In genomic region chr17:42322382-42323267, GRCh38 we compare ENCODE assay signal across 1 cellular context.
TF ChIP-seq lines count a peak whose summit lies in the region.

No MANE protein-coding gene starts in this region.

TF ChIP-seq in HepG2, 621 proteins besides CTCF, POLR2A, EP300 and RAD21 (continued from another document and continues in another):
- TF ChIP-seq, protein P1, sequence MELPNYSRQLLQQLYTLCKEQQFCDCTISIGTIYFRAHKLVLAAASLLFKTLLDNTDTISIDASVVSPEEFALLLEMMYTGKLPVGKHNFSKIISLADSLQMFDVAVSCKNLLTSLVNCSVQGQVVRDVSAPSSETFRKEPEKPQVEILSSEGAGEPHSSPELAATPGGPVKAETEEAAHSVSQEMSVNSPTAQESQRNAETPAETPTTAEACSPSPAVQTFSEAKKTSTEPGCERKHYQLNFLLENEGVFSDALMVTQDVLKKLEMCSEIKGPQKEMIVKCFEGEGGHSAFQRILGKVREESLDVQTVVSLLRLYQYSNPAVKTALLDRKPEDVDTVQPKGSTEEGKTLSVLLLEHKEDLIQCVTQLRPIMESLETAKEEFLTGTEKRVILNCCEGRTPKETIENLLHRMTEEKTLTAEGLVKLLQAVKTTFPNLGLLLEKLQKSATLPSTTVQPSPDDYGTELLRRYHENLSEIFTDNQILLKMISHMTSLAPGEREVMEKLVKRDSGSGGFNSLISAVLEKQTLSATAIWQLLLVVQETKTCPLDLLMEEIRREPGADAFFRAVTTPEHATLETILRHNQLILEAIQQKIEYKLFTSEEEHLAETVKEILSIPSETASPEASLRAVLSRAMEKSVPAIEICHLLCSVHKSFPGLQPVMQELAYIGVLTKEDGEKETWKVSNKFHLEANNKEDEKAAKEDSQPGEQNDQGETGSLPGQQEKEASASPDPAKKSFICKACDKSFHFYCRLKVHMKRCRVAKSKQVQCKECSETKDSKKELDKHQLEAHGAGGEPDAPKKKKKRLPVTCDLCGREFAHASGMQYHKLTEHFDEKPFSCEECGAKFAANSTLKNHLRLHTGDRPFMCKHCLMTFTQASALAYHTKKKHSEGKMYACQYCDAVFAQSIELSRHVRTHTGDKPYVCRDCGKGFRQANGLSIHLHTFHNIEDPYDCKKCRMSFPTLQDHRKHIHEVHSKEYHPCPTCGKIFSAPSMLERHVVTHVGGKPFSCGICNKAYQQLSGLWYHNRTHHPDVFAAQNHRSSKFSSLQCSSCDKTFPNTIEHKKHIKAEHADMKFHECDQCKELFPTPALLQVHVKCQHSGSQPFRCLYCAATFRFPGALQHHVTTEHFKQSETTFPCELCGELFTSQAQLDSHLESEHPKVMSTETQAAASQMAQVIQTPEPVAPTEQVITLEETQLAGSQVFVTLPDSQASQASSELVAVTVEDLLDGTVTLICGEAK (IDR thresholded peaks at IDR 0.05) = no peak
- TF ChIP-seq, protein P1 (CRISPR knock-in tag; IDR thresholded peaks at IDR 0.05) = no peak
- TF ChIP-seq ZMAT3 (CRISPR knock-in tag; conservative IDR thresholded peaks at IDR 0.05) = no peak
- no peak for TF ChIP-seq ZNF431 (CRISPR knock-in tag; IDR thresholded peaks at IDR 0.05; ENCODE audit: borderline replicate concordance, low read depth)
- TF ChIP-seq RFXANK (CRISPR knock-in tag; IDR thresholded peaks at IDR 0.05) = peak; percentile 84; the same call in 1 of the 2 replicates
- TF ChIP-seq, protein P2, sequence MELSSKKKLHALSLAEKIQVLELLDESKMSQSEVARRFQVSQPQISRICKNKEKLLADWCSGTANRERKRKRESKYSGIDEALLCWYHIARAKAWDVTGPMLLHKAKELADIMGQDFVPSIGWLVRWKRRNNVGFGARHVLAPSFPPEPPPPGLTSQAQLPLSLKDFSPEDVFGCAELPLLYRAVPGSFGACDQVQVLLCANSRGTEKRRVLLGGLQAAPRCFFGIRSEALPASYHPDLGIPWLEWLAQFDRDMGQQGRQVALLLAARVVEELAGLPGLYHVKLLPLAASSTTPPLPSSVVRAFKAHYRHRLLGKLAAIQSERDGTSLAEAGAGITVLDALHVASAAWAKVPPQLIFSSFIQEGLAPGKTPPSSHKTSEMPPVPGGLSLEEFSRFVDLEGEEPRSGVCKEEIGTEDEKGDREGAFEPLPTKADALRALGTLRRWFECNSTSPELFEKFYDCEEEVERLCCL (CRISPR knock-in tag; IDR thresholded peaks at IDR 0.05; ENCODE audit: borderline replicate concordance) = no peak
- TF ChIP-seq ZNF615 (CRISPR knock-in tag; IDR thresholded peaks at IDR 0.05; ENCODE audit: borderline replicate concordance) = no peak
- TF ChIP-seq, protein P3, sequence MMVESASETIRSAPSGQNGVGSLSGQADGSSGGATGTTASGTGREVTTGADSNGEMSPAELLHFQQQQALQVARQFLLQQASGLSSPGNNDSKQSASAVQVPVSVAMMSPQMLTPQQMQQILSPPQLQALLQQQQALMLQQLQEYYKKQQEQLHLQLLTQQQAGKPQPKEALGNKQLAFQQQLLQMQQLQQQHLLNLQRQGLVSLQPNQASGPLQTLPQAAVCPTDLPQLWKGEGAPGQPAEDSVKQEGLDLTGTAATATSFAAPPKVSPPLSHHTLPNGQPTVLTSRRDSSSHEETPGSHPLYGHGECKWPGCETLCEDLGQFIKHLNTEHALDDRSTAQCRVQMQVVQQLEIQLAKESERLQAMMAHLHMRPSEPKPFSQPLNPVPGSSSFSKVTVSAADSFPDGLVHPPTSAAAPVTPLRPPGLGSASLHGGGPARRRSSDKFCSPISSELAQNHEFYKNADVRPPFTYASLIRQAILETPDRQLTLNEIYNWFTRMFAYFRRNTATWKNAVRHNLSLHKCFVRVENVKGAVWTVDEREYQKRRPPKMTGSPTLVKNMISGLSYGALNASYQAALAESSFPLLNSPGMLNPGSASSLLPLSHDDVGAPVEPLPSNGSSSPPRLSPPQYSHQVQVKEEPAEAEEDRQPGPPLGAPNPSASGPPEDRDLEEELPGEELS (CRISPR knock-in tag; IDR thresholded peaks at IDR 0.05) = no peak
- no peak for TF ChIP-seq ZNF646 (CRISPR knock-in tag; IDR thresholded peaks at IDR 0.05)
- TF ChIP-seq ELK4 (CRISPR knock-in tag; IDR thresholded peaks at IDR 0.05; ENCODE audit: borderline replicate concordance) = no peak
- no peak for TF ChIP-seq ZNF121 (CRISPR knock-in tag; IDR thresholded peaks at IDR 0.05)
- no peak; the same call in 1 of the 2 replicates for TF ChIP-seq NRL (CRISPR knock-in tag; IDR thresholded peaks at IDR 0.05; ENCODE audit: borderline replicate concordance)
- TF ChIP-seq, protein P4, sequence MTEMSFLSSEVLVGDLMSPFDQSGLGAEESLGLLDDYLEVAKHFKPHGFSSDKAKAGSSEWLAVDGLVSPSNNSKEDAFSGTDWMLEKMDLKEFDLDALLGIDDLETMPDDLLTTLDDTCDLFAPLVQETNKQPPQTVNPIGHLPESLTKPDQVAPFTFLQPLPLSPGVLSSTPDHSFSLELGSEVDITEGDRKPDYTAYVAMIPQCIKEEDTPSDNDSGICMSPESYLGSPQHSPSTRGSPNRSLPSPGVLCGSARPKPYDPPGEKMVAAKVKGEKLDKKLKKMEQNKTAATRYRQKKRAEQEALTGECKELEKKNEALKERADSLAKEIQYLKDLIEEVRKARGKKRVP (CRISPR knock-in tag; IDR thresholded peaks at IDR 0.05) = peak in 1 of 2 experiments; percentile 28; a peak in 1 of 4 replicates
- TF ChIP-seq, protein P5, sequence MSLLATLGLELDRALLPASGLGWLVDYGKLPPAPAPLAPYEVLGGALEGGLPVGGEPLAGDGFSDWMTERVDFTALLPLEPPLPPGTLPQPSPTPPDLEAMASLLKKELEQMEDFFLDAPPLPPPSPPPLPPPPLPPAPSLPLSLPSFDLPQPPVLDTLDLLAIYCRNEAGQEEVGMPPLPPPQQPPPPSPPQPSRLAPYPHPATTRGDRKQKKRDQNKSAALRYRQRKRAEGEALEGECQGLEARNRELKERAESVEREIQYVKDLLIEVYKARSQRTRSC (CRISPR knock-in tag; IDR thresholded peaks at IDR 0.05; ENCODE audit: low read depth) = no peak
- no peak for TF ChIP-seq YEATS4 (CRISPR knock-in tag; IDR thresholded peaks at IDR 0.05; ENCODE audit: borderline replicate concordance)
- peak; percentile 41; the same call in 1 of the 2 replicates for TF ChIP-seq ZKSCAN1 (IDR thresholded peaks at IDR 0.05; ENCODE audit: low read length)
- TF ChIP-seq SRF (IDR thresholded peaks at IDR 0.05; ENCODE audit: low read depth, low read length) = no peak
- TF ChIP-seq KDM6A (CRISPR knock-in tag; IDR thresholded peaks at IDR 0.05; ENCODE audit: low read depth) = no peak
- TF ChIP-seq MIER3 (CRISPR knock-in tag; IDR thresholded peaks at IDR 0.05; ENCODE audit: borderline replicate concordance) = peak; percentile 82; the same call in 1 of the 2 replicates
- TF ChIP-seq ZBED4 (CRISPR knock-in tag; IDR thresholded peaks at IDR 0.05; ENCODE audit: borderline replicate concordance) = 0 out of 2 replicates have a peak, but pooled peaks have one; percentile 46
- TF ChIP-seq MIER2 (CRISPR knock-in tag; IDR thresholded peaks at IDR 0.05) = 0 out of 2 replicates have a peak, but pooled peaks have one; percentile 35
- no peak for TF ChIP-seq NFIC (IDR thresholded peaks at IDR 0.05; ENCODE audit: low read length)
- no peak for TF ChIP-seq TCF7 (IDR thresholded peaks at IDR 0.05; ENCODE audit: low read depth)
